ENCODE assay signal across 8 cellular contexts in genomic region chr10:92690211-92691041, GRCh38. TPM values are rescaled to one million over a fixed set of nuclear protein-coding genes. Genes with fewer than 3 reads are reported as not detected.
DNase-seq lines count a peak whose midpoint lies in the region; TF ChIP-seq lines count a peak whose summit lies in the region.

No MANE protein-coding gene starts in this region.

- H3K27ac ChIP-seq in OCI-LY7 (ENCODE audit: low read depth, low read length, poor library complexity, severe bottlenecking) = no peak overlapping the region

- peak overlapping the region; percentile 55 for H3K4me2 ChIP-seq in OCI-LY7 (ENCODE audit: low read length)

- H3K9me2 ChIP-seq in OCI-LY7 (ENCODE audit: insufficient read depth, low read length) = no peaks in the 10 kb centered on the region

- H3K4me1 Mint-ChIP-seq in type B pancreatic cell (ENCODE audit: unreplicated experiment) = no peaks in the 10 kb centered on the region

- H3K36me3 ChIP-seq in OCI-LY7 (ENCODE audit: insufficient read depth, low read length) = no peaks in the 10 kb centered on the region
- no peaks in the 10 kb centered on the region for H3K36me3 ChIP-seq in neuron (ENCODE audit: insufficient read depth, low read length)

- peaks cover 3% of the 10 kb centered on the region for H3K36me3 Mint-ChIP-seq in type B pancreatic cell

- peak overlapping the region; percentile 82 for H3K4me3 Mint-ChIP-seq in type B pancreatic cell

- DNase-seq in AG08396 (ENCODE audit: low spot score) = peak; percentile 83
- peak; percentile 17 for DNase-seq in GOT3 (lab: John Stamatoyannopoulos, UW)
- DNase-seq in OCI-LY7 (ENCODE audit: low spot score) = no peak
- peak; percentile 31 to 52 for DNase-seq in activated T-helper 1 cell treated with anti-CD3 and anti-CD28 coated beads, Interleukin-2, amount 50 U/mL, for 16 hours (ENCODE audit: low read depth in 1 of 2, low spot score in 1 of 2)
- DNase-seq in foreskin fibroblast = peak; percentile 64 to 85
- DNase-seq in type B pancreatic cell (ENCODE audit: extremely low spot score, unreplicated experiment) = no peak
- no peak for DNase-seq in cerebellum (ENCODE audit: low spot score)

- no peaks in the 10 kb centered on the region for H3K9me3 ChIP-seq in OCI-LY7 (ENCODE audit: low read length)
- H3K9me3 ChIP-seq in neuron (ENCODE audit: low read length) = peaks cover 11% of the 10 kb centered on the region

- intact Hi-C loops in OCI-LY7 (cut with micrococcal nuclease; ENCODE audit: unreplicated experiment) = no loop called here

- no peak for TF ChIP-seq CTCF in OCI-LY7 (conservative IDR thresholded peaks at IDR 0.05; ENCODE audit: low read length)
- TF ChIP-seq CTCF in foreskin fibroblast (IDR thresholded peaks at IDR 0.05; ENCODE audit: low read depth, low read length) = no peak
- no peak for TF ChIP-seq CTCF in type B pancreatic cell (conservative IDR thresholded peaks at IDR 0.05)

- H3K4me3 ChIP-seq in OCI-LY7 (ENCODE audit: low read depth, low read length, poor library complexity, severe bottlenecking) (peak overlapping the region; percentile 62), foreskin fibroblast (ENCODE audit: low read depth in 1 of 2, low read length in 2 of 2) (peak overlapping the region; percentile 61), neuron (ENCODE audit: low read length) (no peak overlapping the region)

- H2AFZ ChIP-seq in OCI-LY7 (ENCODE audit: low read length) (no peak overlapping the region), neuron (ENCODE audit: low read depth, low read length) (peak overlapping the region; percentile 85)

- H4K20me1 ChIP-seq in OCI-LY7 (ENCODE audit: insufficient read depth, low read length) = no peaks in the 10 kb centered on the region

- H3K4me1 ChIP-seq in OCI-LY7 (ENCODE audit: insufficient read depth, low read length, poor library complexity, severe bottlenecking) (peaks cover 33% of the 10 kb centered on the region), neuron (ENCODE audit: insufficient read depth, low read length) (no peaks in the 10 kb centered on the region)

- POLR2A ChIA-PET in OCI-LY7 (lab: Charles Lee) = interaction anchor here (0.8 to 1.4 kb wide), 4 partner anchors 10 to 53 kb away, joined by 3 to 4 read pairs (median 4); no protein-coding TSS in a partner anchor

- H3K79me2 ChIP-seq in OCI-LY7 (ENCODE audit: insufficient read depth, low read depth, low read length) = no peaks in the 10 kb centered on the region

- BruUV-seq in OCI-LY7 (replicated peaks; lab: Mats Ljungman, UMichigan) = no TSS peak

- H3K9me3 Mint-ChIP-seq in type B pancreatic cell = peaks cover 11% of the 10 kb centered on the region

- H3K27me3 ChIP-seq in neuron (ENCODE audit: insufficient read depth, low read length) = peaks cover 80% of the 10 kb centered on the region

- no peak overlapping the region for H3K27ac Mint-ChIP-seq in type B pancreatic cell

- peaks cover 86% of the 10 kb centered on the region for H3K27me3 Mint-ChIP-seq in type B pancreatic cell

- CTCF ChIA-PET in OCI-LY7 (lab: Charles Lee; ENCODE audit: unreplicated experiment) = no interaction called here

RNA-seq across cellular contexts. Expression of gene HHEX, which starts 0.7 kb away (rescaled TPM):
- total RNA-seq in OCI-LY7 (2014; rRNA removed; shearing (Covaris generic)) = 2.1 and 2.8 TPM in 2 replicates
- total RNA-seq in OCI-LY7 (2022) (1.6 and 1.7 TPM in 2 replicates), type B pancreatic cell (ENCODE audit: low replicate concordance) (6.6 and 6.7 TPM in 2 replicates), cerebellum (2.1 TPM)

Comparison
In these comparisons a context has a peak if more than half of its experiments do, and no peak if none do; other contexts are left out.
1. DNase-seq: peak in AG08396 (single experiment), GOT3 (single experiment), activated T-helper 1 cell treated with anti-CD3 and anti-CD28 coated beads, Interleukin-2, amount 50 U/mL, for 16 hours (2 of 2) and foreskin fibroblast (2 of 2); none in OCI-LY7 (single experiment), type B pancreatic cell (single experiment) and cerebellum (single experiment).